In the genomic region with DNA sequence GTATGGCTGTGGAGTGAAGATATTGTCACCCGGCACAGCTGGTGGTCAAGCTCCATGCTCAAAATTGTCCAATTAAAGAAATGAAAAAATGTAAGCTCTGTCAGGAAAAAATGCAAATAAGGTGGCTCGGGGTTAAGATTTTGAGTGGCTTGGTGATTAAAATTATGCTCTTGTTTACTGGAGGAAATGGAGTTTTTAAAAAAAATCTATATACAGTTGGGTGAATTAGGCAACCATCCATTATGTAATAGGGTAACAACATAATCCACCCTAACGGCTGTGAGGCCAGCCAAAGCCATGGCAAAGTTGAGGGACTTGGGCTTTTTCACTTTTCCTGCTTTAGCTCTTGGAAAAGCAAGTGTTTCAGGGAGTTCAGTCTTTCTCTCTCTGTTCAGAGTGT, we compare ENCODE assay signal across 19 cellular contexts.
"Had no signal": no experiment of that assay in that cellular context is flagged by ENCODE, and none has a peak within 500 bp of the region (broad histone marks: within the 10 kb centered on the region; RNA-seq: fewer than 3 reads in every experiment).

No MANE protein-coding gene starts in this region.

- ATAC-seq: effector memory CD8-positive, alpha-beta T cell; left colon; left ventricle myocardium superior had no signal

- DNase-seq: effector memory CD8-positive, alpha-beta T cell; esophagus squamous epithelium; foreskin melanocyte; head of caudate nucleus; left colon; left ventricle myocardium superior; mesenchymal stem cell; midbrain; occipital lobe; retina; right lobe of liver; stimulated activated CD4-positive, alpha-beta T cell treated with anti-CD3 and anti-CD28 coated beads, Interleukin-4, amount 100 ng/mL, for 1 hour; stimulated activated CD8-positive, alpha-beta memory T cell treated with anti-CD3 and anti-CD28 coated beads, Interleukin-4, amount 100 ng/mL, for 48 hours; stimulated activated naive CD8-positive, alpha-beta T cell treated with anti-CD3 and anti-CD28 coated beads, Interleukin-15, amount 100 ng/mL, for 72 hours; testis; upper lobe of right lung had no signal

- H3K27ac Mint-ChIP-seq: dendritic cell treated with granulocyte-macrophage colony-stimulating factor and Interleukin-4, amounts not matched to agents 40 ng/mL and 50 ng/mL, for 4 days; effector memory CD8-positive, alpha-beta T cell; natural killer cell treated with Interleukin-12 subunit alpha and Interleukin-12 subunit beta and Interleukin-15 and Interleukin-18, amount 100 ng/mL, for 72 hours; stimulated activated effector memory CD8-positive, alpha-beta T cell treated with anti-CD3 and anti-CD28 coated beads, Interleukin-12 subunit alpha, Interleukin-12 subunit beta, amount 100 ng/mL, for 72 hours; stimulated activated naive CD8-positive, alpha-beta T cell treated with anti-CD3 and anti-CD28 coated beads, Interleukin-15, amount 100 ng/mL, for 72 hours had no signal

- H3K9me3 Mint-ChIP-seq: dendritic cell treated with granulocyte-macrophage colony-stimulating factor and Interleukin-4, amounts not matched to agents 40 ng/mL and 50 ng/mL, for 4 days; effector memory CD8-positive, alpha-beta T cell; natural killer cell treated with Interleukin-12 subunit alpha and Interleukin-12 subunit beta and Interleukin-15 and Interleukin-18, amount 100 ng/mL, for 72 hours; stimulated activated effector memory CD8-positive, alpha-beta T cell treated with anti-CD3 and anti-CD28 coated beads, Interleukin-12 subunit alpha, Interleukin-12 subunit beta, amount 100 ng/mL, for 72 hours; stimulated activated naive CD8-positive, alpha-beta T cell treated with anti-CD3 and anti-CD28 coated beads, Interleukin-15, amount 100 ng/mL, for 72 hours had no signal

- H3K4me3 Mint-ChIP-seq: dendritic cell treated with granulocyte-macrophage colony-stimulating factor and Interleukin-4, amounts not matched to agents 40 ng/mL and 50 ng/mL, for 4 days; effector memory CD8-positive, alpha-beta T cell; natural killer cell treated with Interleukin-12 subunit alpha and Interleukin-12 subunit beta and Interleukin-15 and Interleukin-18, amount 100 ng/mL, for 72 hours; stimulated activated effector memory CD8-positive, alpha-beta T cell treated with anti-CD3 and anti-CD28 coated beads, Interleukin-12 subunit alpha, Interleukin-12 subunit beta, amount 100 ng/mL, for 72 hours; stimulated activated naive CD8-positive, alpha-beta T cell treated with anti-CD3 and anti-CD28 coated beads, Interleukin-15, amount 100 ng/mL, for 72 hours had no signal

- H3K4me1 Mint-ChIP-seq: stimulated activated effector memory CD8-positive, alpha-beta T cell treated with anti-CD3 and anti-CD28 coated beads, Interleukin-12 subunit alpha, Interleukin-12 subunit beta, amount 100 ng/mL, for 72 hours; stimulated activated naive CD8-positive, alpha-beta T cell treated with anti-CD3 and anti-CD28 coated beads, Interleukin-15, amount 100 ng/mL, for 72 hours had no signal

- H3K36me3 Mint-ChIP-seq: natural killer cell treated with Interleukin-12 subunit alpha and Interleukin-12 subunit beta and Interleukin-15 and Interleukin-18, amount 100 ng/mL, for 72 hours; stimulated activated effector memory CD8-positive, alpha-beta T cell treated with anti-CD3 and anti-CD28 coated beads, Interleukin-12 subunit alpha, Interleukin-12 subunit beta, amount 100 ng/mL, for 72 hours had no signal
